Comparison of ENCODE assay signal across 9 cellular contexts in genomic region chr10:74244097-74244685, GRCh38.
DNase-seq lines count a peak whose midpoint lies in the region; ATAC-seq, FAIRE-seq and TF ChIP-seq lines count a peak whose summit lies in the region.
"Had no signal": no experiment of that assay in that cellular context is flagged by ENCODE, and none has a peak within 500 bp of the region (broad histone marks: within the 10 kb centered on the region; RNA-seq: fewer than 3 reads in every experiment).

No MANE protein-coding gene starts in this region.

- H3K9me1 ChIP-seq in endothelial cell of umbilical vein (replicated peaks; ENCODE audit: control insufficient read depth, extremely low read depth, insufficient read depth, low read length) = no peaks in the 10 kb centered on the region

- intact Hi-C loops in CD14-positive monocyte (cut with micrococcal nuclease) = no loop called here
- intact Hi-C loops in endothelial cell of umbilical vein (cut with micrococcal nuclease) = loop anchor here (1.0 kb wide), 3 partner anchors 778 to 992 kb away; no protein-coding TSS in a partner anchor

- H3K79me2 ChIP-seq in endothelial cell of umbilical vein (ENCODE audit: control insufficient read depth, insufficient read depth, low read length) = peaks cover 43% of the 10 kb centered on the region

- H3K4me2 ChIP-seq in endothelial cell of umbilical vein (ENCODE audit: insufficient read depth, low read length) = no peak overlapping the region

- no peak overlapping the region for H2AFZ ChIP-seq in endothelial cell of umbilical vein (ENCODE audit: low read depth, low read length)

- no peak overlapping the region for H3K27ac ChIP-seq in endothelial cell of umbilical vein (ENCODE audit: insufficient read depth, low read depth, low read length)
- H3K27ac ChIP-seq: SJCRH30 had no signal

- TF ChIP-seq CTCF in CD14-positive monocyte (IDR thresholded peaks at IDR 0.05) = peak; percentile 69
- TF ChIP-seq CTCF in GM12864 (IDR thresholded peaks at IDR 0.05; ENCODE audit: low read depth, low read length, missing control alignments) = peak; percentile 29
- peak; percentile 7 to 26 for TF ChIP-seq CTCF in endothelial cell of umbilical vein (IDR thresholded peaks at IDR 0.05; ENCODE audit: extremely low read depth in 1 of 2, insufficient read depth in 1 of 2, low read depth in 1 of 2, low read length in 2 of 2)
- TF ChIP-seq CTCF in progenitor cell of endocrine pancreas (IDR thresholded peaks at IDR 0.05; ENCODE audit: unreplicated experiment) = peak; percentile 73

- no peak overlapping the region for H3K9ac ChIP-seq in endothelial cell of umbilical vein (replicated peaks; ENCODE audit: extremely low read depth, insufficient read depth, low read length)

- H3K4me3 ChIP-seq in GM12864 (ENCODE audit: low read depth, low read length) (no peak overlapping the region), endothelial cell of umbilical vein (replicated peaks in 1 of 3; ENCODE audit: insufficient read depth in 1 of 3, low read depth in 1 of 3, low read length in 3 of 3) (no peak overlapping the region)
- H3K4me3 ChIP-seq: SJCRH30 had no signal

- peak; percentile 26 for FAIRE-seq in endothelial cell of umbilical vein (lab: Jason Lieb, UNC)

- H3K4me1 ChIP-seq in endothelial cell of umbilical vein (ENCODE audit: control insufficient read depth, extremely low read depth, insufficient read depth, low read length) = peaks cover 3% of the 10 kb centered on the region
- H3K4me1 ChIP-seq: SJCRH30 had no signal

- BruUV-seq in endothelial cell of umbilical vein (replicated peaks; lab: Mats Ljungman, UMichigan) = no TSS peak

- no peak overlapping the region for H3K4me3 Mint-ChIP-seq in CD14-positive monocyte
- no peak overlapping the region for H3K4me3 Mint-ChIP-seq in progenitor cell of endocrine pancreas (ENCODE audit: low read depth)

- peaks cover 1% of the 10 kb centered on the region for H3K4me1 Mint-ChIP-seq in CD14-positive monocyte
- H3K4me1 Mint-ChIP-seq in progenitor cell of endocrine pancreas (ENCODE audit: low read depth) = peaks cover 21% of the 10 kb centered on the region

- H3K9me3 Mint-ChIP-seq in CD14-positive monocyte = no peaks in the 10 kb centered on the region
- no peaks in the 10 kb centered on the region for H3K9me3 Mint-ChIP-seq in progenitor cell of endocrine pancreas (ENCODE audit: low read depth)

- CTCF ChIA-PET in endothelial cell of umbilical vein (lab: Charles Lee) = interaction anchor here (0.6 to 4.5 kb wide), 42 partner anchors 9 to 994 kb away, joined by 3 to 124 read pairs (median 3); partner anchors contain the start of genes COMTD1 and VDAC2

- H3K36me3 Mint-ChIP-seq in CD14-positive monocyte (peaks cover 10% of the 10 kb centered on the region in 2 donors), progenitor cell of endocrine pancreas (ENCODE audit: insufficient read depth) (peaks cover 9% of the 10 kb centered on the region)

- DNase-seq in CD14-positive monocyte (ENCODE audit: low spot score) (no peak), GM12864 (ENCODE audit: low read depth) (peak; percentile 10), OCI-M1 (lab: John Stamatoyannopoulos, UW) (peak; percentile 83), endothelial cell of umbilical vein (ENCODE audit: low read depth, low spot score) (peak; percentile 75), progenitor cell of endocrine pancreas (ENCODE audit: low spot score, unreplicated experiment) (no peak)

- POLR2A ChIA-PET in endothelial cell of umbilical vein (lab: Charles Lee) = no interaction called here

- H3K27me3 Mint-ChIP-seq in CD14-positive monocyte (ENCODE audit: low read depth in 3 of 3) (no peaks in the 10 kb centered on the region), progenitor cell of endocrine pancreas (no peaks in the 10 kb centered on the region)

- H3K9me3 ChIP-seq in endothelial cell of umbilical vein (replicated peaks; ENCODE audit: control insufficient read depth, insufficient read depth, low read length) = no peaks in the 10 kb centered on the region
- H3K9me3 ChIP-seq: SJCRH30 had no signal

- no peaks in the 10 kb centered on the region for H3K27me3 ChIP-seq in endothelial cell of umbilical vein (ENCODE audit: control insufficient read depth in 2 of 2, insufficient read depth in 2 of 2, low read length in 2 of 2)
- H3K27me3 ChIP-seq: SJCRH30 had no signal

- peaks cover 0 to 3% of the 10 kb centered on the region in 2 experiments for H3K36me3 ChIP-seq in endothelial cell of umbilical vein (ENCODE audit: control insufficient read depth in 2 of 2, extremely low read depth in 1 of 2, insufficient read depth in 2 of 2, low read length in 2 of 2)
- H3K36me3 ChIP-seq: SJCRH30 had no signal

- TF ChIP-seq POLR2A in endothelial cell of umbilical vein (IDR thresholded peaks at IDR 0.05; ENCODE audit: low read depth, low read length) = no peak

- dilution Hi-C loops in endothelial cell of umbilical vein (cut with MboI; ENCODE audit: extremely low pct_ligation_motif_present, low sequenced_read_pairs) = no loop called here

- H3K27ac Mint-ChIP-seq in CD14-positive monocyte (no peak overlapping the region), progenitor cell of endocrine pancreas (no peak overlapping the region)

- H4K20me1 ChIP-seq in endothelial cell of umbilical vein (replicated peaks; ENCODE audit: control insufficient read depth, extremely low read depth, insufficient read depth, low read length) = no peaks in the 10 kb centered on the region

- ATAC-seq in HG03378 (IDR thresholded peaks at IDR 0.05; ENCODE audit: unreplicated experiment) = no peak
- no peak for ATAC-seq in HG02852 (IDR thresholded peaks at IDR 0.05; ENCODE audit: unreplicated experiment)
- no peak for ATAC-seq in GM21723 (IDR thresholded peaks at IDR 0.05; ENCODE audit: unreplicated experiment)

TF ChIP-seq in endothelial cell of umbilical vein, 7 proteins besides CTCF, POLR2A, EP300 and RAD21:
- TF ChIP-seq FOS (IDR thresholded peaks at IDR 0.05; ENCODE audit: borderline replicate concordance, insufficient read depth, low read length) (no peak), JUN (IDR thresholded peaks at IDR 0.05; ENCODE audit: borderline replicate concordance, insufficient read depth, insufficient read length, low read depth) (no peak), GATA2 (IDR thresholded peaks at IDR 0.05; ENCODE audit: insufficient read depth, insufficient read length, low read depth, low read length) (no peak), POLR2AphosphoS5 (IDR thresholded peaks at IDR 0.05; ENCODE audit: insufficient read depth, low read depth, low read length) (no peak), MAX (IDR thresholded peaks at IDR 0.05; ENCODE audit: insufficient read depth, insufficient read length) (no peak), EZH2 (IDR thresholded peaks at IDR 0.05; ENCODE audit: borderline replicate concordance, low read depth, low read length, severe bottlenecking) (no peak), MYC (IDR thresholded peaks at IDR 0.05; ENCODE audit: low read depth, low read length) (no peak)

Comparison
In these comparisons a context has a peak if more than half of its experiments do, and no peak if none do; other contexts are left out.
1. DNase-seq: peak in GM12864 (single experiment), OCI-M1 (single experiment) and endothelial cell of umbilical vein (single experiment); none in CD14-positive monocyte (single experiment) and progenitor cell of endocrine pancreas (single experiment).
2. CTCF ChIP-seq: peak in every context shown above with its lines; median percentile 73 in progenitor cell of endocrine pancreas; 69 in CD14-positive monocyte; 29 in GM12864; 16 in endothelial cell of umbilical vein.